14 cellular contexts compared by ENCODE assay signal in the genomic region with DNA sequence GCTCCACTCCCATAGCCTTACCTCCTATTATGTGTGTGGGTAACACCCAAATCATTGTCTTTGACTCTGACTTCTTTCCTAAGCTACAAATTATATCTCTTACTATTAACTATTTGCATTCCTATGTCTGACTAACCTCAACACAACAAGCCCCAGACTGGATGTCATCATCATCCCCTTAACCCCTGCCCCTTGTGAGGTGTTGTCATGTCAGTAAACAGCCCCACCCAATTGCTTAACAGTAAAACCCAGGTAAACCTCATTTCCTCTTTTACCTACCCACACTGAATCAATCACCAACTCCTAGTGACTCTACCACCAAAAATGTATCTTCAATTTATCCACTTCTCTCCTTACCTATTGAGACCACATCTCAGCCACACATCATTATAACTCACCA. TPM values are rescaled to one million over a fixed set of nuclear protein-coding genes. Genes with fewer than 3 reads are reported as not detected.
A peak's percentile ranks its signal among the peaks of the same experiment; 100 is the strongest.
DNase-seq lines count a peak whose midpoint lies in the region; ATAC-seq, FAIRE-seq and TF ChIP-seq lines count a peak whose summit lies in the region.
"Had no signal": no experiment of that assay in that cellular context is flagged by ENCODE, and none has a peak within 500 bp of the region (broad histone marks: within the 10 kb centered on the region; RNA-seq: fewer than 3 reads in every experiment).

No MANE protein-coding gene starts in this region.

- intact Hi-C loops in Caco-2 (cut with micrococcal nuclease; ENCODE audit: unreplicated experiment) = loop anchor here (5.0 kb wide), 2 partner anchors 114 to 129 kb away; no protein-coding TSS in a partner anchor
- intact Hi-C loops in GM12878 (cut with micrococcal nuclease; ENCODE audit: unreplicated experiment) = no loop called here
- intact Hi-C loops in vagina (cut with DNase I) = no loop called here

- TF ChIP-seq CTCF in Caco-2 (IDR thresholded peaks at IDR 0.05; ENCODE audit: insufficient read depth in 1 of 2, low read depth in 1 of 2, low read length in 1 of 2, severe bottlenecking in 1 of 2, unreplicated experiment in 1 of 2) (no peak), GM12878 (IDR thresholded peaks at IDR 0.05 in 2 of 3, conservative IDR thresholded peaks at IDR 0.05 in 1 of 3; ENCODE audit: control insufficient read depth in 2 of 3, extremely low read depth in 1 of 3, insufficient read depth in 1 of 3, low read depth in 3 of 3, low read length in 3 of 3) (no peak), vagina (IDR thresholded peaks at IDR 0.05) (no peak), glutamatergic neuron (IDR thresholded peaks at IDR 0.05; ENCODE audit: partially characterized antibody, unreplicated experiment) (no peak)

- peak overlapping the region in 1 of 2 experiments; percentile 22 for H3K18ac ChIP-seq in mesenchymal stem cell (ENCODE audit: low read depth in 1 of 2, low read length in 2 of 2)

- H3K27ac Mint-ChIP-seq in Caco-2 (ENCODE audit: unreplicated experiment) (peak overlapping the region; percentile 0), glutamatergic neuron (ENCODE audit: unreplicated experiment) (no peak overlapping the region)

- no peaks in the 10 kb centered on the region for H3K27me3 ChIP-seq in Caco-2 (replicated peaks; ENCODE audit: control insufficient read depth, insufficient read depth, low read length)
- no peaks in the 10 kb centered on the region for H3K27me3 ChIP-seq in GM12878 (replicated peaks in 1 of 2; ENCODE audit: control insufficient read depth in 2 of 2, insufficient read depth in 2 of 2, low read length in 1 of 2)
- no peaks in the 10 kb centered on the region for H3K27me3 ChIP-seq in mesenchymal stem cell (ENCODE audit: control insufficient read depth in 1 of 2, insufficient read depth in 1 of 2, low read length in 2 of 2)
- H3K27me3 ChIP-seq in vagina = no peaks in the 10 kb centered on the region

- H2AK5ac ChIP-seq in mesenchymal stem cell (ENCODE audit: low read length, severe bottlenecking) = no peak overlapping the region

- H3K36me3 ChIP-seq in Caco-2 (ENCODE audit: control insufficient read depth, insufficient read depth, low read length) (no peaks in the 10 kb centered on the region; the same call in 1 of the 2 replicates), GM12878 (ENCODE audit: control insufficient read depth in 2 of 2, insufficient read depth in 2 of 2, low read length in 1 of 2) (peaks cover 0 to 26% of the 10 kb centered on the region in 2 experiments; a peak in 2 of 4 replicates), mesenchymal stem cell (ENCODE audit: control insufficient read depth in 1 of 2, insufficient read depth in 2 of 2, low read depth in 1 of 2, low read length in 2 of 2) (peaks cover 6 to 32% of the 10 kb centered on the region in 2 experiments), vagina (no peaks in the 10 kb centered on the region)

- H3K4ac ChIP-seq in mesenchymal stem cell (ENCODE audit: low read depth in 1 of 2, low read length in 2 of 2) = no peak overlapping the region

- H2BK15ac ChIP-seq in mesenchymal stem cell (ENCODE audit: low read depth, poor library complexity, severe bottlenecking) = no peak overlapping the region

- H3K4me2 ChIP-seq in GM12878 (ENCODE audit: control insufficient read depth, insufficient read depth) (peak overlapping the region; percentile 99), mesenchymal stem cell (ENCODE audit: low read length, poor library complexity, severe bottlenecking) (no peak overlapping the region)

- DNase-seq in Caco-2 (peak in 1 of 2 experiments; percentile 9), HT1080 (ENCODE audit: low read depth) (peak; percentile 22), GM12878 (ENCODE audit: low read depth, low spot score) (no peak), mesenchymal stem cell (peak; percentile 48), vagina (ENCODE audit: extremely low spot score in 2 of 2) (no peak), HUDEP-2 (lab: John Stamatoyannopoulos, UW; ENCODE audit: unreplicated experiment in 76 of 76) (no peak), foreskin melanocyte (no peak), glutamatergic neuron (no peak)
- DNase-seq: activated CD4-positive, CD25-positive, alpha-beta regulatory T cell; activated naive CD4-positive, alpha-beta T cell treated with anti-CD3 and anti-CD28 coated beads, Interleukin-2, amount 50 U/mL, for 16 hours; COR-L47; effector CD4-positive, alpha-beta T cell; naive B cell; SHP77 treated with DMSO at 0.1 percent for 48 hours had no signal

- no peak for TF ChIP-seq POLR2A in GM12878 (IDR thresholded peaks at IDR 0.05; ENCODE audit: low read depth, low read length)
- TF ChIP-seq POLR2A in vagina (IDR thresholded peaks at IDR 0.05) = no peak

- H3K23ac ChIP-seq in mesenchymal stem cell (ENCODE audit: low read length in 2 of 2) = no peak overlapping the region

- H3K9me3 ChIP-seq in Caco-2 (no peaks in the 10 kb centered on the region), GM12878 (replicated peaks; ENCODE audit: control insufficient read depth, insufficient read depth, low read length) (no peaks in the 10 kb centered on the region), mesenchymal stem cell (ENCODE audit: control insufficient read depth, low read length) (no peaks in the 10 kb centered on the region), vagina (no peaks in the 10 kb centered on the region)

- POLR2A ChIA-PET in Caco-2 (lab: Charles Lee) = no interaction called here
- POLR2A ChIA-PET in GM12878 (lab: Charles Lee) = no interaction called here

- H3K79me2 ChIP-seq in GM12878 (ENCODE audit: control insufficient read depth, insufficient read depth, low read length) = peaks cover 67% of the 10 kb centered on the region

- H3K36me3 Mint-ChIP-seq in Caco-2 (ENCODE audit: insufficient read depth, unreplicated experiment) (peaks cover 11% of the 10 kb centered on the region), glutamatergic neuron (ENCODE audit: unreplicated experiment) (no peaks in the 10 kb centered on the region)

- peaks cover 23% of the 10 kb centered on the region for H3K79me1 ChIP-seq in mesenchymal stem cell (replicated peaks; ENCODE audit: low read length, poor library complexity, severe bottlenecking)

- H3K4me3 Mint-ChIP-seq in Caco-2 (ENCODE audit: unreplicated experiment) = no peak overlapping the region
- H3K4me3 Mint-ChIP-seq in glutamatergic neuron (ENCODE audit: unreplicated experiment) = no peak overlapping the region

- H3K14ac ChIP-seq in mesenchymal stem cell (ENCODE audit: low read length in 2 of 2) = peak overlapping the region in 1 of 2 experiments; percentile 76

- no peak for FAIRE-seq in GM12878 (lab: Jason Lieb, UNC)

- RAD21 ChIA-PET in GM12878 (lab: Charles Lee; ENCODE audit: unreplicated experiment) = no interaction called here

- H3K4me1 ChIP-seq in Caco-2 (peaks cover 11% of the 10 kb centered on the region), GM12878 (ENCODE audit: control insufficient read depth, insufficient read depth, low read length) (peaks cover 13% of the 10 kb centered on the region), mesenchymal stem cell (ENCODE audit: control insufficient read depth, insufficient read depth, low read depth, low read length) (peaks cover 3% of the 10 kb centered on the region), vagina (peaks cover 51% of the 10 kb centered on the region)

- CTCF ChIA-PET in Caco-2 (lab: Charles Lee) (no interaction called here), GM12878 (lab: Yijun Ruan, JAX) (interaction anchor here (1.3 to 5.3 kb wide), 3 partner anchors 13 to 131 kb away, joined by 4 to 28 read pairs (median 28); no protein-coding TSS in a partner anchor)

- H3K4me3 ChIP-seq in Caco-2 (ENCODE audit: low read depth, low read length) (no peak overlapping the region), GM12878 (0 out of 2 replicates have a peak overlapping the region, but pooled peaks have one; percentile 94), mesenchymal stem cell (ENCODE audit: insufficient read depth in 1 of 2, low read depth in 1 of 2, low read length in 2 of 2) (peak overlapping the region in 1 of 2 experiments; percentile 28), vagina (no peak overlapping the region)

- no peaks in the 10 kb centered on the region for H4K20me1 ChIP-seq in GM12878 (ENCODE audit: control insufficient read depth, insufficient read depth)

- H3K27ac ChIP-seq in GM12878 (ENCODE audit: control insufficient read depth, insufficient read depth) (no peak overlapping the region), mesenchymal stem cell (ENCODE audit: low read length, poor library complexity, severe bottlenecking) (no peak overlapping the region), vagina (no peak overlapping the region)

- TF ChIP-seq RAD21 in GM12878 (IDR thresholded peaks at IDR 0.05; ENCODE audit: insufficient read depth, low read depth, low read length) = no peak

- SMC1A ChIA-PET in GM12878 (lab: Charles Lee; ENCODE audit: uncharacterized antibody, unreplicated experiment) = interaction anchor here (0.8 to 1.7 kb wide), 2 partner anchors 11 to 18 kb away, joined by 3 to 4 read pairs; no protein-coding TSS in a partner anchor

- no peak overlapping the region for H2BK12ac ChIP-seq in mesenchymal stem cell (ENCODE audit: low read length in 2 of 2)

- ATAC-seq in GM12878 = peak; percentile 7; the same call in 2 of the 3 replicates

- H2AFZ ChIP-seq in GM12878 (ENCODE audit: control insufficient read depth, low read depth, low read length) (no peak overlapping the region), mesenchymal stem cell (ENCODE audit: low read depth, low read length) (no peak overlapping the region)

- H4K8ac ChIP-seq in mesenchymal stem cell (ENCODE audit: low read length) = no peak overlapping the region

- no peak for TF ChIP-seq EP300 in GM12878 (IDR thresholded peaks at IDR 0.05; ENCODE audit: borderline replicate concordance in 1 of 2, control insufficient read depth in 1 of 2, low read depth in 2 of 2, low read length in 2 of 2)

- BruUV-seq in Caco-2 (replicated peaks; lab: Mats Ljungman, UMichigan) (no TSS peak), GM12878 (replicated peaks; lab: Mats Ljungman, UMichigan) (no TSS peak)

- H3K9me3 Mint-ChIP-seq in Caco-2 (ENCODE audit: unreplicated experiment) (no peaks in the 10 kb centered on the region), glutamatergic neuron (ENCODE audit: unreplicated experiment) (peaks cover 5% of the 10 kb centered on the region)
- H3K9me3 Mint-ChIP-seq: naive B cell had no signal

- H3K27me3 Mint-ChIP-seq in Caco-2 (ENCODE audit: insufficient read depth, unreplicated experiment) (no peaks in the 10 kb centered on the region), glutamatergic neuron (ENCODE audit: unreplicated experiment) (no peaks in the 10 kb centered on the region)
- H3K27me3 Mint-ChIP-seq: naive B cell had no signal

- no peak overlapping the region for H2BK120ac ChIP-seq in mesenchymal stem cell (ENCODE audit: low read depth, low read length)

- H4K91ac ChIP-seq in mesenchymal stem cell (ENCODE audit: low read length) = no peak overlapping the region

- H3K9ac ChIP-seq in GM12878 (ENCODE audit: control insufficient read depth, insufficient read depth, low read length) = no peak overlapping the region
- peak overlapping the region; percentile 26 for H3K9ac ChIP-seq in mesenchymal stem cell (ENCODE audit: low read length)

- H3K4me1 Mint-ChIP-seq in Caco-2 (ENCODE audit: low read depth, unreplicated experiment) = peaks cover 28% of the 10 kb centered on the region
- peaks cover 15% of the 10 kb centered on the region for H3K4me1 Mint-ChIP-seq in glutamatergic neuron (ENCODE audit: low read depth, unreplicated experiment)

- in situ Hi-C loops in GM12878 (cut with MboI) = no loop called here

- no peak overlapping the region for H2BK5ac ChIP-seq in mesenchymal stem cell (ENCODE audit: low read depth, low read length, poor library complexity, severe bottlenecking)

RNA-seq across cellular contexts. Expression of gene SREK1IP1, which starts 2.4 kb away (rescaled TPM):
- 21.7 and 21.9 TPM in 2 replicates for total RNA-seq in Caco-2 (2022)
- total RNA-seq in HT1080 (2014; rRNA removed; shearing (Covaris generic)) = 5.6 and 7.6 TPM in 2 replicates
- 4.8 and 6.6 TPM in 2 replicates for polyA plus RNA-seq in HT1080 (2015; cell fraction: cytosol; rRNA removed)
- 5.3 and 5.8 TPM in 2 replicates for polyA plus RNA-seq in HT1080 (2015; cell fraction: nucleus; rRNA removed)
- total RNA-seq in GM12878 (2013; cell fraction: nucleolus; rRNA removed) = 15.0 and 18.4 TPM in 2 replicates
- 9.1 and 12.5 TPM in 2 replicates for total RNA-seq in GM12878 (2014; rRNA removed)
- total RNA-seq in GM12878 (2014; rRNA removed; fragmentation: Illumina TruSeq; extraction: Trizol) = 22.4 and 23.8 TPM in 2 replicates
- 24.8 and 28.7 TPM in 2 replicates for total RNA-seq in GM12878 (2021)
- 26.6 TPM for polyA plus RNA-seq in GM12878 (2011; ENCODE audit: low read depth)
- polyA plus RNA-seq in GM12878 (2011; rRNA removed) = 9.4 and 13.7 TPM in 2 replicates
- polyA plus RNA-seq in GM12878 (2011; cell fraction: cytosol; rRNA removed) = 6.2 and 8.0 TPM in 2 replicates
- 3.1 and 4.3 TPM in 2 replicates for polyA plus RNA-seq in GM12878 (2011; cell fraction: nucleus; rRNA removed)
- 8.9 and 19.1 TPM in 2 replicates for polyA plus RNA-seq in GM12878 (2012)
- polyA plus RNA-seq in GM12878 (2014; fragmentation: Illumina TruSeq; extraction: Trizol) = 29.0 and 32.5 TPM in 2 replicates
- polyA plus RNA-seq in GM12878 (2014; fragmentation: Nextera tagmentation; extraction: Ambion mirVana) = 10 to 100 TPM; 59.2 to 60.3 TPM
- polyA plus RNA-seq in GM12878 (2014; rRNA removed) = 9.4 and 9.9 TPM in 2 replicates
- 10 to 100 TPM; 44.7 to 48.7 TPM for polyA plus RNA-seq in GM12878 (2016; fragmentation: Nextera tagmentation; extraction: Ambion mirVana)
- polyA minus RNA-seq in GM12878 (2011; rRNA and poly(A)+ RNA removed) = 7.8 and 9.8 TPM in 2 replicates
- 3.3 and 9.9 TPM in 2 replicates for polyA minus RNA-seq in GM12878 (2011; cell fraction: cytosol; rRNA and poly(A)+ RNA removed)
- polyA minus RNA-seq in GM12878 (2011; cell fraction: nucleus; rRNA and poly(A)+ RNA removed) = 2.1 and 6.9 TPM in 2 replicates
- polyA plus RNA-seq in mesenchymal stem cell (2013, experiment 1 of 2) = 20.4 TPM
- polyA plus RNA-seq in mesenchymal stem cell (2013, experiment 2 of 2) = 22.4 TPM
- 6.6 TPM for total RNA-seq in vagina
- 18.2 TPM for total RNA-seq in glutamatergic neuron (ENCODE audit: unreplicated experiment)

RNA-seq across cellular contexts. Expression of gene CWC27, which starts 2.6 kb away (rescaled TPM):
- 32.9 TPM in 2 replicates for total RNA-seq in Caco-2 (2022)
- total RNA-seq in HT1080 (2014; rRNA removed; shearing (Covaris generic)) = 13.0 and 13.6 TPM in 2 replicates
- 3.3 and 4.4 TPM in 2 replicates for polyA plus RNA-seq in HT1080 (2015; cell fraction: cytosol; rRNA removed)
- polyA plus RNA-seq in HT1080 (2015; cell fraction: nucleus; rRNA removed) = 1.9 and 6.2 TPM in 2 replicates
- 52.3 and 54.0 TPM in 2 replicates for total RNA-seq in GM12878 (2013; cell fraction: nucleolus; rRNA removed)
- 21.7 TPM in 2 replicates for total RNA-seq in GM12878 (2014; rRNA removed)
- total RNA-seq in GM12878 (2014; rRNA removed; fragmentation: Illumina TruSeq; extraction: Trizol) = 46.8 and 50.5 TPM in 2 replicates
- total RNA-seq in GM12878 (2021) = 30.4 and 31.1 TPM in 2 replicates
- 14.5 TPM for polyA plus RNA-seq in GM12878 (2011; ENCODE audit: low read depth)
- 40.9 and 59.6 TPM in 2 replicates for polyA plus RNA-seq in GM12878 (2011; rRNA removed)
- 9.6 and 11.6 TPM in 2 replicates for polyA plus RNA-seq in GM12878 (2011; cell fraction: cytosol; rRNA removed)
- polyA plus RNA-seq in GM12878 (2011; cell fraction: nucleus; rRNA removed) = 15.2 and 17.2 TPM in 2 replicates
- polyA plus RNA-seq in GM12878 (2012) = 20.4 and 22.8 TPM in 2 replicates
- polyA plus RNA-seq in GM12878 (2014; fragmentation: Illumina TruSeq; extraction: Trizol) = 49.0 and 75.8 TPM in 2 replicates
- 10 to 100 TPM; 55.4 to 59.8 TPM for polyA plus RNA-seq in GM12878 (2014; fragmentation: Nextera tagmentation; extraction: Ambion mirVana)
- polyA plus RNA-seq in GM12878 (2014; rRNA removed) = 22.3 and 26.1 TPM in 2 replicates
- polyA plus RNA-seq in GM12878 (2016; fragmentation: Nextera tagmentation; extraction: Ambion mirVana) = 10 to 100 TPM; 47.1 to 61.9 TPM
- 28.2 and 54.1 TPM in 2 replicates for polyA minus RNA-seq in GM12878 (2011; rRNA and poly(A)+ RNA removed)
- 8.6 and 9.0 TPM in 2 replicates for polyA minus RNA-seq in GM12878 (2011; cell fraction: cytosol; rRNA and poly(A)+ RNA removed)
- polyA minus RNA-seq in GM12878 (2011; cell fraction: nucleus; rRNA and poly(A)+ RNA removed) = 34.0 and 57.3 TPM in 2 replicates
- 36.5 TPM for polyA plus RNA-seq in mesenchymal stem cell (2013, experiment 1 of 2)
- polyA plus RNA-seq in mesenchymal stem cell (2013, experiment 2 of 2) = 37.2 TPM
- 19.2 TPM for total RNA-seq in vagina
- total RNA-seq in glutamatergic neuron (ENCODE audit: unreplicated experiment) = 23.3 TPM

Comparison
In these comparisons a context has a peak if more than half of its experiments do, and no peak if none do; other contexts are left out.
1. DNase-seq: peak in HT1080 (single experiment) and mesenchymal stem cell (single experiment); none in GM12878 (single experiment), vagina (0 of 2), HUDEP-2 (0 of 76), foreskin melanocyte (single experiment) and glutamatergic neuron (single experiment).